In the genomic region with DNA sequence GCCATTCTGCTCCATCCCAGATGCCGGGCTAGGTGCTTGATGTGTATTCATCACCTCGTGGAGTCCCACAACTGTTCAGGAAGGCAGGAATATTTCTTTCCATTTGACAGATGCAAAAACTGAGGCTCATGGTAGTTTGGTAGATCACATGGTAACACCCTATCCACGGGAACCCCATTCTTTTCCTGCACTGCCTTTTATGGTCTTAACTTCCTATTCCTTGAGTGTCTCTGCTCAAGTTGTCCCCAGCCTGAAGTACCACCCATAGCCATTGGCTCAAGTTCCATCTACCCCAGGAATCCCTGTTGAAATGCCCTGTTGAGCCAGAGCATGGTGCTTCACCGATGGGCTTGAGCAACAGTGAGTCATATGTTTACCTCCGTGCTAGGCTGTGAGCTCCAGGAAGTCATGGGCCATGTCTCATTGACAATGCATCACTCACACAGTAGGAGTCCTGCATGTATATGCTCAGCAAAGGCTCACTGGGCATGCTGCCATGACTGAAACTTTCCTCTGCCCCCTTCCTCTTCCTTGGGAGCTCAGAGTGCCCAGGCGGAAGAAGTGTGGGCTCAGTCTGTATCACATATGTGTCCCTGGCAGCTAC, we compare ENCODE assay signal across 1 cellular context.
A peak's percentile ranks its signal among the peaks of the same experiment; 100 is the strongest.
TF ChIP-seq lines count a peak whose summit lies in the region.

No MANE protein-coding gene starts in this region.

TF ChIP-seq in A549, 52 proteins besides CTCF, POLR2A, EP300 and RAD21 (continued from another document):
- TF ChIP-seq, protein P1, sequence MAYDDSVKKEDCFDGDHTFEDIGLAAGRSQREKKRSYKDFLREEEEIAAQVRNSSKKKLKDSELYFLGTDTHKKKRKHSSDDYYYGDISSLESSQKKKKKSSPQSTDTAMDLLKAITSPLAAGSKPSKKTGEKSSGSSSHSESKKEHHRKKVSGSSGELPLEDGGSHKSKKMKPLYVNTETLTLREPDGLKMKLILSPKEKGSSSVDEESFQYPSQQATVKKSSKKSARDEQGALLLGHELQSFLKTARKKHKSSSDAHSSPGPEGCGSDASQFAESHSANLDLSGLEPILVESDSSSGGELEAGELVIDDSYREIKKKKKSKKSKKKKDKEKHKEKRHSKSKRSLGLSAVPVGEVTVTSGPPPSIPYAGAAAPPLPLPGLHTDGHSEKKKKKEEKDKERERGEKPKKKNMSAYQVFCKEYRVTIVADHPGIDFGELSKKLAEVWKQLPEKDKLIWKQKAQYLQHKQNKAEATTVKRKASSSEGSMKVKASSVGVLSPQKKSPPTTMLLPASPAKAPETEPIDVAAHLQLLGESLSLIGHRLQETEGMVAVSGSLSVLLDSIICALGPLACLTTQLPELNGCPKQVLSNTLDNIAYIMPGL (CRISPR knock-in tag; IDR thresholded peaks at IDR 0.05; ENCODE audit: borderline replicate concordance) = no peak
- TF ChIP-seq FOSL2 (IDR thresholded peaks at IDR 0.05) = peak; percentile 97
- TF ChIP-seq FOSL2 (CRISPR knock-in tag; IDR thresholded peaks at IDR 0.05) = peak; percentile 98
- TF ChIP-seq CHD2 (IDR thresholded peaks at IDR 0.05; ENCODE audit: low read length, partially characterized antibody) = peak; percentile 10
- TF ChIP-seq CBX8 (IDR thresholded peaks at IDR 0.05) = no peak
- no peak for TF ChIP-seq KDM5A (IDR thresholded peaks at IDR 0.05)
- no peak for TF ChIP-seq ZNF302 (CRISPR knock-in tag; IDR thresholded peaks at IDR 0.05)
- TF ChIP-seq EHMT2 (IDR thresholded peaks at IDR 0.05; ENCODE audit: low read depth) = no peak
- TF ChIP-seq RNF2 (IDR thresholded peaks at IDR 0.05; ENCODE audit: borderline replicate concordance, low read depth) = no peak
- TF ChIP-seq, protein P2, sequence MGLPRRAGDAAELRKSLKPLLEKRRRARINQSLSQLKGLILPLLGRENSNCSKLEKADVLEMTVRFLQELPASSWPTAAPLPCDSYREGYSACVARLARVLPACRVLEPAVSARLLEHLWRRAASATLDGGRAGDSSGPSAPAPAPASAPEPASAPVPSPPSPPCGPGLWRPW (IDR thresholded peaks at IDR 0.05) = peak; percentile 82
- no peak for TF ChIP-seq HEYL (CRISPR knock-in tag; IDR thresholded peaks at IDR 0.05)
- no peak for TF ChIP-seq CBX2 (IDR thresholded peaks at IDR 0.05; ENCODE audit: borderline replicate concordance, low read depth)
- TF ChIP-seq, protein P3, sequence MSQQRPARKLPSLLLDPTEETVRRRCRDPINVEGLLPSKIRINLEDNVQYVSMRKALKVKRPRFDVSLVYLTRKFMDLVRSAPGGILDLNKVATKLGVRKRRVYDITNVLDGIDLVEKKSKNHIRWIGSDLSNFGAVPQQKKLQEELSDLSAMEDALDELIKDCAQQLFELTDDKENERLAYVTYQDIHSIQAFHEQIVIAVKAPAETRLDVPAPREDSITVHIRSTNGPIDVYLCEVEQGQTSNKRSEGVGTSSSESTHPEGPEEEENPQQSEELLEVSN (IDR thresholded peaks at IDR 0.05; ENCODE audit: borderline replicate concordance, low read depth) = peak; percentile 18; the same call in 1 of the 2 replicates
- TF ChIP-seq FOSB (CRISPR knock-in tag; IDR thresholded peaks at IDR 0.05) = no peak
- TF ChIP-seq, protein P4, sequence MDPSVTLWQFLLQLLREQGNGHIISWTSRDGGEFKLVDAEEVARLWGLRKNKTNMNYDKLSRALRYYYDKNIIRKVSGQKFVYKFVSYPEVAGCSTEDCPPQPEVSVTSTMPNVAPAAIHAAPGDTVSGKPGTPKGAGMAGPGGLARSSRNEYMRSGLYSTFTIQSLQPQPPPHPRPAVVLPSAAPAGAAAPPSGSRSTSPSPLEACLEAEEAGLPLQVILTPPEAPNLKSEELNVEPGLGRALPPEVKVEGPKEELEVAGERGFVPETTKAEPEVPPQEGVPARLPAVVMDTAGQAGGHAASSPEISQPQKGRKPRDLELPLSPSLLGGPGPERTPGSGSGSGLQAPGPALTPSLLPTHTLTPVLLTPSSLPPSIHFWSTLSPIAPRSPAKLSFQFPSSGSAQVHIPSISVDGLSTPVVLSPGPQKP (IDR thresholded peaks at IDR 0.05; ENCODE audit: low read depth, low read length) = peak; percentile 94
- peak; percentile 77 to 91; a peak in 3 of 5 replicates for TF ChIP-seq JUN (IDR thresholded peaks at IDR 0.05)
- peak; percentile 95 for TF ChIP-seq KDM1A (IDR thresholded peaks at IDR 0.05; ENCODE audit: low read depth)
- no peak for TF ChIP-seq RARB (CRISPR knock-in tag; IDR thresholded peaks at IDR 0.05)
- no peak for TF ChIP-seq MAZ (IDR thresholded peaks at IDR 0.05; ENCODE audit: borderline replicate concordance, low read depth, low read length)
- peak; percentile 89 for TF ChIP-seq CHD4 (IDR thresholded peaks at IDR 0.05; ENCODE audit: borderline replicate concordance)
- TF ChIP-seq, protein P5, sequence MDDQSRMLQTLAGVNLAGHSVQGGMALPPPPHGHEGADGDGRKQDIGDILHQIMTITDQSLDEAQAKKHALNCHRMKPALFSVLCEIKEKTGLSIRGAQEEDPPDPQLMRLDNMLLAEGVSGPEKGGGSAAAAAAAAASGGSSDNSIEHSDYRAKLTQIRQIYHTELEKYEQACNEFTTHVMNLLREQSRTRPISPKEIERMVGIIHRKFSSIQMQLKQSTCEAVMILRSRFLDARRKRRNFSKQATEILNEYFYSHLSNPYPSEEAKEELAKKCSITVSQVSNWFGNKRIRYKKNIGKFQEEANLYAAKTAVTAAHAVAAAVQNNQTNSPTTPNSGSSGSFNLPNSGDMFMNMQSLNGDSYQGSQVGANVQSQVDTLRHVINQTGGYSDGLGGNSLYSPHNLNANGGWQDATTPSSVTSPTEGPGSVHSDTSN (IDR thresholded peaks at IDR 0.05) = peak; percentile 78
